Comparison of ENCODE assay signal across 8 cellular contexts in genomic region chr3:5187152-5187919, GRCh38. TPM values are rescaled to one million over a fixed set of nuclear protein-coding genes. Genes with fewer than 3 reads are reported as not detected.
A peak's percentile ranks its signal among the peaks of the same experiment; 100 is the strongest.
DNase-seq lines count a peak whose midpoint lies in the region; ATAC-seq and TF ChIP-seq lines count a peak whose summit lies in the region.

TSS of gene EDEM1 (plus strand) at chr3:5187707. CDS start at chr3:5187806, 99 bp downstream.

- intact Hi-C loops in activated T-helper 1 cell treated with anti-CD3 and anti-CD28 coated beads, Interleukin-12 subunit alpha, Interleukin-12 subunit beta, Interleukin-2, Interleukin-4 antibody, amounts not matched to agents 30 ng/mL and 10 ng/mL and 1 ng/mL, durations not matched to agents 14 hours and 24 hours and 36 hours (cut with micrococcal nuclease), result loop anchor here (1.0 to 2.0 kb wide), 4 partner anchors 65 to 884 kb away; partner anchors contain the start of genes ARL8B, ITPR1 and SETMAR

- ATAC-seq in GM21619 (IDR thresholded peaks at IDR 0.05; ENCODE audit: unreplicated experiment) (peak; percentile 79), naive B cell (ENCODE audit: low read depth in 2 of 2) (peak; percentile 86)
- ATAC-seq in stimulated activated effector memory CD8-positive, alpha-beta T cell treated with anti-CD3 and anti-CD28 coated beads, Interleukin-12 subunit alpha, Interleukin-12 subunit beta, amount 100 ng/mL, for 72 hours, result peak; percentile 93

- H3K4me3 Mint-ChIP-seq in activated T-helper 1 cell treated with anti-CD3 and anti-CD28 coated beads, Interleukin-12 subunit alpha, Interleukin-12 subunit beta, Interleukin-2, Interleukin-4 antibody, amounts not matched to agents 30 ng/mL and 10 ng/mL and 1 ng/mL, durations not matched to agents 14 hours and 24 hours and 36 hours, result peak within 1 kb of the TSS; percentile 93
- H3K4me3 Mint-ChIP-seq in naive B cell, result peak within 1 kb of the TSS; percentile 96 to 99 (median 98)
- H3K4me3 Mint-ChIP-seq in stimulated activated effector memory CD8-positive, alpha-beta T cell treated with anti-CD3 and anti-CD28 coated beads, Interleukin-12 subunit alpha, Interleukin-12 subunit beta, amount 100 ng/mL, for 72 hours, result peak within 1 kb of the TSS; percentile 98

- no peaks in the 10 kb centered on the region for H3K27me3 Mint-ChIP-seq in activated T-helper 1 cell treated with anti-CD3 and anti-CD28 coated beads, Interleukin-12 subunit alpha, Interleukin-12 subunit beta, Interleukin-2, Interleukin-4 antibody, amounts not matched to agents 30 ng/mL and 10 ng/mL and 1 ng/mL, durations not matched to agents 14 hours and 24 hours and 36 hours (ENCODE audit: insufficient read depth)
- no peaks in the 10 kb centered on the region for H3K27me3 Mint-ChIP-seq in naive B cell

- H3K27ac Mint-ChIP-seq in activated T-helper 1 cell treated with anti-CD3 and anti-CD28 coated beads, Interleukin-12 subunit alpha, Interleukin-12 subunit beta, Interleukin-2, Interleukin-4 antibody, amounts not matched to agents 30 ng/mL and 10 ng/mL and 1 ng/mL, durations not matched to agents 14 hours and 24 hours and 36 hours, result peak within 1 kb of the TSS; percentile 98
- peak within 1 kb of the TSS; percentile 95 to 99 (median 98) for H3K27ac Mint-ChIP-seq in naive B cell
- peak within 1 kb of the TSS; percentile 99 for H3K27ac Mint-ChIP-seq in stimulated activated effector memory CD8-positive, alpha-beta T cell treated with anti-CD3 and anti-CD28 coated beads, Interleukin-12 subunit alpha, Interleukin-12 subunit beta, amount 100 ng/mL, for 72 hours

- H3K36me3 Mint-ChIP-seq in activated T-helper 1 cell treated with anti-CD3 and anti-CD28 coated beads, Interleukin-12 subunit alpha, Interleukin-12 subunit beta, Interleukin-2, Interleukin-4 antibody, amounts not matched to agents 30 ng/mL and 10 ng/mL and 1 ng/mL, durations not matched to agents 14 hours and 24 hours and 36 hours (ENCODE audit: low read depth), result peaks cover 27% of the 10 kb centered on the region
- H3K36me3 Mint-ChIP-seq in naive B cell, result peaks cover 6 to 7% of the 10 kb centered on the region in 2 donors
- H3K36me3 Mint-ChIP-seq in stimulated activated effector memory CD8-positive, alpha-beta T cell treated with anti-CD3 and anti-CD28 coated beads, Interleukin-12 subunit alpha, Interleukin-12 subunit beta, amount 100 ng/mL, for 72 hours, result peaks cover 70% of the 10 kb centered on the region

- peaks cover 39% of the 10 kb centered on the region for H3K4me1 Mint-ChIP-seq in activated T-helper 1 cell treated with anti-CD3 and anti-CD28 coated beads, Interleukin-12 subunit alpha, Interleukin-12 subunit beta, Interleukin-2, Interleukin-4 antibody, amounts not matched to agents 30 ng/mL and 10 ng/mL and 1 ng/mL, durations not matched to agents 14 hours and 24 hours and 36 hours (ENCODE audit: low read depth)
- peaks cover 41 to 73% (median 64%) of the 10 kb centered on the region in 3 donors for H3K4me1 Mint-ChIP-seq in naive B cell
- H3K4me1 Mint-ChIP-seq in stimulated activated effector memory CD8-positive, alpha-beta T cell treated with anti-CD3 and anti-CD28 coated beads, Interleukin-12 subunit alpha, Interleukin-12 subunit beta, amount 100 ng/mL, for 72 hours, result peaks cover 33% of the 10 kb centered on the region

- no peak for TF ChIP-seq RAD21 in Ishikawa (IDR thresholded peaks at IDR 0.05; ENCODE audit: low read depth)

- H3K9me3 Mint-ChIP-seq in activated T-helper 1 cell treated with anti-CD3 and anti-CD28 coated beads, Interleukin-12 subunit alpha, Interleukin-12 subunit beta, Interleukin-2, Interleukin-4 antibody, amounts not matched to agents 30 ng/mL and 10 ng/mL and 1 ng/mL, durations not matched to agents 14 hours and 24 hours and 36 hours, result no peaks in the 10 kb centered on the region
- H3K9me3 Mint-ChIP-seq in naive B cell, result no peaks in the 10 kb centered on the region
- H3K9me3 Mint-ChIP-seq in stimulated activated effector memory CD8-positive, alpha-beta T cell treated with anti-CD3 and anti-CD28 coated beads, Interleukin-12 subunit alpha, Interleukin-12 subunit beta, amount 100 ng/mL, for 72 hours, result no peaks in the 10 kb centered on the region

- no peak for TF ChIP-seq EP300 in Ishikawa (IDR thresholded peaks at IDR 0.05; ENCODE audit: borderline replicate concordance)

- DNase-seq in DMS53 treated with DMSO at 0.1 percent for 48 hours (lab: John Stamatoyannopoulos, UW; ENCODE audit: unreplicated experiment), result peak; percentile 61
- peak; percentile 96 for DNase-seq in RPMI7951 (ENCODE audit: low read depth)
- peak; percentile 96 for DNase-seq in activated T-helper 1 cell treated with anti-CD3 and anti-CD28 coated beads, Interleukin-12 subunit alpha, Interleukin-12 subunit beta, Interleukin-2, Interleukin-4 antibody, amounts not matched to agents 30 ng/mL and 10 ng/mL and 1 ng/mL, durations not matched to agents 14 hours and 24 hours and 36 hours (ENCODE audit: low spot score)
- peak; percentile 95 for DNase-seq in fibroblast of gingiva (ENCODE audit: low read depth)
- DNase-seq in naive B cell, result peak; percentile 98
- peak; percentile 98 for DNase-seq in stimulated activated effector memory CD8-positive, alpha-beta T cell treated with anti-CD3 and anti-CD28 coated beads, Interleukin-12 subunit alpha, Interleukin-12 subunit beta, amount 100 ng/mL, for 72 hours (ENCODE audit: low spot score in 2 of 2)

TF ChIP-seq in Ishikawa, 13 proteins besides CTCF, POLR2A, EP300 and RAD21:
- TF ChIP-seq CEBPB (IDR thresholded peaks at IDR 0.05) (no peak), ZBTB7A (IDR thresholded peaks at IDR 0.05; ENCODE audit: low read depth) (0 out of 2 replicates have a peak, but pooled peaks have one; percentile 36), MAX (IDR thresholded peaks at IDR 0.05) (peak; percentile 49; the same call in 1 of the 2 replicates)
TF ChIP-seq in Ishikawa: peak in this region for 2.

RNA-seq across cellular contexts. Expression of gene EDEM1, which starts in this region (rescaled TPM):
- total RNA-seq in RPMI7951 (2014; rRNA removed; shearing (Covaris generic)), result 17.3 and 18.4 TPM in 2 replicates
- 169 and 192 TPM in 2 replicates for total RNA-seq in activated T-helper 1 cell treated with anti-CD3 and anti-CD28 coated beads, Interleukin-12 subunit alpha, Interleukin-12 subunit beta, Interleukin-2, Interleukin-4 antibody, amounts not matched to agents 30 ng/mL and 10 ng/mL and 1 ng/mL, durations not matched to agents 14 hours and 24 hours and 36 hours
- polyA plus RNA-seq in naive B cell (ENCODE audit: low read depth in 6 of 6), result 10 to 100 TPM; 43.5 to 77.8 (median 57.4) TPM

Comparison
In these comparisons a context has a peak if more than half of its experiments do, and no peak if none do; other contexts are left out.
1. Peak in every context shown above with its lines: DNase-seq and ATAC-seq.